ENCODE assay signal across 8 cellular contexts in the genomic region with DNA sequence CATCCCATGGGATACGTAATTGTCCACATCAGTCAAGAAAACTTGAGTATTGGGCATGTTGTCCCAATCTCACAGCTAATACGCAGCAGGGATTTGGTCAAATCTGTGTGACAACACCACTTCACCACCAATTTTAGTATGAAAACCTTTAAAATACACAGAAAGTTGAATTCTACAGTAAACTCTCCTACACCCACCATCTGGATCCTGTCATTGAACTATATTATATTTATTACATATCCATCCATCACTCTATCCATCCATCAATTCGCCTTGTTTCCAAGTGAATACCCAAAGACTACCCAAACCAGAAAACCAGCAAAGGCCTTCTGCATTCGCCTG. TPM values are rescaled to one million over a fixed set of nuclear protein-coding genes. Genes with fewer than 3 reads are reported as not detected.
DNase-seq lines count a peak whose midpoint lies in the region; ATAC-seq and TF ChIP-seq lines count a peak whose summit lies in the region.

No MANE protein-coding gene starts in this region.

- H3K14ac ChIP-seq in mesenchymal stem cell (ENCODE audit: low read length in 2 of 2), result no peak overlapping the region

- intact Hi-C loops in heart left ventricle (cut with DNase I), result loop anchor here in 5 of 10 donors (1.0 to 2.0 kb wide), 3 partner anchors 28 to 66 kb away; a partner anchor contains a TSS
- intact Hi-C loops in left ventricle myocardium superior (cut with micrococcal nuclease), result no loop called here
- intact Hi-C loops in upper lobe of right lung (cut with DNase I), result no loop called here

- no peak for TF ChIP-seq POLR2A in heart left ventricle (IDR thresholded peaks at IDR 0.05)

- in situ Hi-C loops in astrocyte of the cerebellum (cut with HindIII; ENCODE audit: low sequenced_read_pairs), result no loop called here

- no peak overlapping the region for H2AFZ ChIP-seq in mesenchymal stem cell (ENCODE audit: low read depth, low read length)

- no peak overlapping the region for H2BK12ac ChIP-seq in mesenchymal stem cell (ENCODE audit: low read length in 2 of 2)

- no peak for ATAC-seq in heart left ventricle
- ATAC-seq in left ventricle myocardium superior, result no peak
- ATAC-seq in upper lobe of right lung, result no peak
- ATAC-seq in GM19455 (IDR thresholded peaks at IDR 0.05; ENCODE audit: unreplicated experiment), result no peak

- peak overlapping the region in 1 of 2 experiments; percentile 50 for H3K18ac ChIP-seq in mesenchymal stem cell (ENCODE audit: low read depth in 1 of 2, low read length in 2 of 2)

- no peak overlapping the region for H3K23ac ChIP-seq in mesenchymal stem cell (ENCODE audit: low read length in 2 of 2)

- no peak overlapping the region for H2BK5ac ChIP-seq in mesenchymal stem cell (ENCODE audit: low read depth, low read length, poor library complexity, severe bottlenecking)

- H2BK15ac ChIP-seq in mesenchymal stem cell (ENCODE audit: low read depth, poor library complexity, severe bottlenecking), result no peak overlapping the region

- H3K4me2 ChIP-seq in mesenchymal stem cell (ENCODE audit: low read length, poor library complexity, severe bottlenecking), result peak overlapping the region; percentile 85

- peaks cover 5 to 57% (median 43%) of the 10 kb centered on the region in 12 donors for H3K4me1 ChIP-seq in heart left ventricle
- peaks cover 9% of the 10 kb centered on the region for H3K4me1 ChIP-seq in mesenchymal stem cell (ENCODE audit: control insufficient read depth, insufficient read depth, low read depth, low read length)
- peaks cover 41% of the 10 kb centered on the region for H3K4me1 ChIP-seq in upper lobe of right lung

- H3K4ac ChIP-seq in mesenchymal stem cell (ENCODE audit: low read depth in 1 of 2, low read length in 2 of 2), result peak overlapping the region in 1 of 2 experiments; percentile 58

- TF ChIP-seq CTCF in heart left ventricle (IDR thresholded peaks at IDR 0.05) (no peak), astrocyte of the cerebellum (IDR thresholded peaks at IDR 0.05; ENCODE audit: low read depth, low read length, missing control alignments) (no peak), upper lobe of right lung (IDR thresholded peaks at IDR 0.05) (no peak)

- H3K9me3 ChIP-seq in heart left ventricle (no peaks in the 10 kb centered on the region), mesenchymal stem cell (ENCODE audit: control insufficient read depth, low read length) (no peaks in the 10 kb centered on the region), upper lobe of right lung (no peaks in the 10 kb centered on the region)

- peaks cover 10% of the 10 kb centered on the region for H3K79me1 ChIP-seq in mesenchymal stem cell (replicated peaks; ENCODE audit: low read length, poor library complexity, severe bottlenecking)

- H3K36me3 ChIP-seq in heart left ventricle, result no peaks in the 10 kb centered on the region
- H3K36me3 ChIP-seq in mesenchymal stem cell (ENCODE audit: control insufficient read depth in 1 of 2, insufficient read depth in 2 of 2, low read depth in 1 of 2, low read length in 2 of 2), result no peaks in the 10 kb centered on the region
- H3K36me3 ChIP-seq in upper lobe of right lung, result no peaks in the 10 kb centered on the region

- no peak overlapping the region for H2BK120ac ChIP-seq in mesenchymal stem cell (ENCODE audit: low read depth, low read length)

- no peak overlapping the region for H4K91ac ChIP-seq in mesenchymal stem cell (ENCODE audit: low read length)

- peak overlapping the region; percentile 29 for H2AK5ac ChIP-seq in mesenchymal stem cell (ENCODE audit: low read length, severe bottlenecking)

- whole genome bisulfite sequencing in heart left ventricle, 4 donors, result 58 to 64% (median 62%) methylated on average over 4 of the region's 4 CpGs
- WGBS in mesenchymal stem cell, result 65% methylated on average over 4 of the region's 4 CpGs

- H3K27me3 ChIP-seq in heart left ventricle (no peaks in the 10 kb centered on the region), mesenchymal stem cell (ENCODE audit: control insufficient read depth in 1 of 2, insufficient read depth in 1 of 2, low read length in 2 of 2) (no peaks in the 10 kb centered on the region), upper lobe of right lung (no peaks in the 10 kb centered on the region)

- H3K4me3 ChIP-seq in heart left ventricle, result peak overlapping the region in 11 of 12 donors; percentile 42 to 85 (median 71)
- H3K4me3 ChIP-seq in astrocyte of the cerebellum (ENCODE audit: low read depth, low read length), result peak overlapping the region; percentile 69
- peak overlapping the region in 1 of 2 experiments; percentile 98 for H3K4me3 ChIP-seq in mesenchymal stem cell (ENCODE audit: insufficient read depth in 1 of 2, low read depth in 1 of 2, low read length in 2 of 2)
- H3K4me3 ChIP-seq in upper lobe of right lung, result peak overlapping the region; percentile 63

- H3K27ac ChIP-seq in heart left ventricle, result peak overlapping the region; percentile 49 to 97 (median 94)
- peak overlapping the region; percentile 48 for H3K27ac ChIP-seq in mesenchymal stem cell (ENCODE audit: low read length, poor library complexity, severe bottlenecking)
- peak overlapping the region; percentile 92 for H3K27ac ChIP-seq in upper lobe of right lung

- H4K8ac ChIP-seq in mesenchymal stem cell (ENCODE audit: low read length), result peak overlapping the region; percentile 85

- peak overlapping the region; percentile 100 for H3K9ac ChIP-seq in mesenchymal stem cell (ENCODE audit: low read length)

- DNase-seq in heart left ventricle, result no peak
- DNase-seq in left ventricle myocardium superior, result no peak
- DNase-seq in astrocyte of the cerebellum (ENCODE audit: low read depth), result no peak
- no peak for DNase-seq in mesenchymal stem cell
- DNase-seq in upper lobe of right lung, result no peak
- DNase-seq in HPDE6-E6E7 (ENCODE audit: extremely low spot score), result no peak
- no peak for DNase-seq in NAMALWA (ENCODE audit: low spot score)

RNA-seq across cellular contexts. Expression of a gene that starts 0.8 kb away (rescaled TPM):
- 10 to 100 TPM in 3 of 9 donors, 1 to 10 TPM in 6; 6.2 to 11.8 (median 9.0) TPM for total RNA-seq in heart left ventricle
- polyA plus RNA-seq in heart left ventricle, result 10 to 100 TPM in 1 of 2 donors, 1 to 10 TPM in 1; 5.3 to 10.1 TPM
- 8.8 TPM for total RNA-seq in left ventricle myocardium superior
- polyA plus RNA-seq in mesenchymal stem cell (2013, experiment 1 of 2), result 59.2 TPM
- polyA plus RNA-seq in mesenchymal stem cell (2013, experiment 2 of 2), result 62.1 TPM
- total RNA-seq in upper lobe of right lung, result 7.3 TPM

RNA-seq across cellular contexts. Expression of a gene that starts 1.0 kb away (rescaled TPM):
- total RNA-seq in heart left ventricle, result 10 to 100 TPM; 10.2 to 50.4 (median 40.5) TPM
- polyA plus RNA-seq in heart left ventricle, result 10 to 100 TPM in 1 of 2 donors, 1 to 10 TPM in 1; 3.0 to 11.0 TPM
- 39.9 TPM for total RNA-seq in left ventricle myocardium superior
- polyA plus RNA-seq in mesenchymal stem cell (2013, experiment 1 of 2), result 25.3 TPM
- 24.5 TPM for polyA plus RNA-seq in mesenchymal stem cell (2013, experiment 2 of 2)
- total RNA-seq in upper lobe of right lung, result 36.6 TPM

RNA-seq across cellular contexts. Expression of a gene that starts 28.1 kb away (rescaled TPM):
- total RNA-seq in heart left ventricle (1 to 10 TPM in 5 of 9 donors, under 1 TPM in 3, not detected in 1; 0.48 to 1.7 (median 1.5) TPM), left ventricle myocardium superior (1.1 TPM), upper lobe of right lung (2.3 TPM)
- polyA plus RNA-seq in heart left ventricle, result 1 to 10 TPM in 1 of 2 donors, under 1 TPM in 1; 0.58 to 1.1 TPM
- 1.8 TPM for polyA plus RNA-seq in mesenchymal stem cell (2013, experiment 1 of 2)
- polyA plus RNA-seq in mesenchymal stem cell (2013, experiment 2 of 2), result 1.6 TPM

RNA-seq across cellular contexts. Expression of a gene that starts 28.3 kb away (rescaled TPM):
- total RNA-seq in heart left ventricle, result 10 to 100 TPM; 35.2 to 64.3 (median 49.5) TPM
- polyA plus RNA-seq in heart left ventricle, result 10 to 100 TPM; 40.4 to 49.7 TPM
- total RNA-seq in left ventricle myocardium superior, result 48.8 TPM
- polyA plus RNA-seq in mesenchymal stem cell (2013, experiment 1 of 2), result 33.7 TPM
- polyA plus RNA-seq in mesenchymal stem cell (2013, experiment 2 of 2), result 33.9 TPM
- 47.3 TPM for total RNA-seq in upper lobe of right lung
